8 cellular contexts compared by ENCODE assay signal in the genomic region with DNA sequence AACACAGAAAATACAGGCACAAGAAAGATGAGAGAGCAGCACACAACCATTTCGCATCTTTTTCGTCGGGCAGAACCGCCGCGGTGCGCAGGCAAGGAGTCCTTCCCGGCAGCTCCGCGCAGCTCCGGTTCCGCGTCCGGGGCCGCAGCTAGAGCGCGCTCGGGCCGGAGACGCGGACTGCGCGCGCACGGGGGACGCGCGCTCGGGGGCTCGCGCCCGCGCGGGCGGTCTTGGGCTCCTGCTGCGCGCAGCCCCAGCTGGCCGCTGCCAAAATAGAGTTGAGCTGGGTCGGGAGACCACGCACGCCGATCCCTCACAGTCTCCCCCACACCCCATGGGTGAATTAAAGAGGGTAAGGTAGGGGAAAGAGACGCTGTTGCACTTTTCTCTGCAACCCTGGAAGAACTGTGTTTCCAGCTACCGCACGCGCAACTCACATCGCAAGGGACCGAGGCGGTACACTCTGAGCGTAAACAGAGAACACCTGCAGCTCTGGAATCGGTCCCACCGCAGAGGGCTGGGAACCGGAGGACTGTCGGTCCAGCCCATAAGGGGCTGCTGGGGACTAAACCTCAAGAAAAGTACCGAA. TPM values are rescaled to one million over a fixed set of nuclear protein-coding genes. Genes with fewer than 3 reads are reported as not detected.
DNase-seq lines count a peak whose midpoint lies in the region; ATAC-seq, FAIRE-seq and TF ChIP-seq lines count a peak whose summit lies in the region.

No MANE protein-coding gene starts in this region.

- H3K27ac ChIP-seq in HUES64 (ENCODE audit: low read depth, low read length): no peak overlapping the region

- peaks cover 18% of the 10 kb centered on the region for H3K4me1 ChIP-seq in HUES64 (ENCODE audit: insufficient read depth, low read length)

- H3K36me3 ChIP-seq in HUES64 (ENCODE audit: insufficient read depth, low read length): no peaks in the 10 kb centered on the region

- H3K4me3 Mint-ChIP-seq in T-helper 17 cell (peak overlapping the region; percentile 75), neural crest cell (peak overlapping the region; percentile 81)

- ATAC-seq in T-helper 17 cell (peak; percentile 32), GM18498 (IDR thresholded peaks at IDR 0.05; ENCODE audit: unreplicated experiment) (no peak)

- H3K9me3 ChIP-seq in HUES64 (ENCODE audit: insufficient read depth, low read depth, low read length) (no peaks in the 10 kb centered on the region), T-helper 17 cell (ENCODE audit: control insufficient read depth, low read length, poor library complexity, severe bottlenecking) (no peaks in the 10 kb centered on the region)

- DNase-seq in DMS153 (lab: John Stamatoyannopoulos, UW) (peak; percentile 45), T-helper 17 cell (no peak), fibroblast of gingiva (ENCODE audit: low read depth) (peak; percentile 45), neural crest cell (ENCODE audit: low read depth, low spot score) (no peak), urothelium cell line (ENCODE audit: low spot score) (no peak), GM19238 (ENCODE audit: insufficient read length, low spot score) (no peak)

- H3K4me1 Mint-ChIP-seq in T-helper 17 cell (peaks cover 5% of the 10 kb centered on the region), neural crest cell (peaks cover 5% of the 10 kb centered on the region)

- H3K9me3 Mint-ChIP-seq in neural crest cell: no peaks in the 10 kb centered on the region

- H3K27me3 ChIP-seq in HUES64 (ENCODE audit: insufficient read depth, low read length): peaks cover 65% of the 10 kb centered on the region

- peak overlapping the region; percentile 31 for H3K9ac ChIP-seq in HUES64 (ENCODE audit: low read depth, low read length)

- no peaks in the 10 kb centered on the region for H3K36me3 Mint-ChIP-seq in T-helper 17 cell (ENCODE audit: low read depth)
- no peaks in the 10 kb centered on the region for H3K36me3 Mint-ChIP-seq in neural crest cell (ENCODE audit: low read depth)

- FAIRE-seq in urothelium cell line (lab: Jason Lieb, UNC): no peak

- TF ChIP-seq CTCF in neural crest cell (conservative IDR thresholded peaks at IDR 0.05): no peak

- H3K4me3 ChIP-seq in HUES64 (ENCODE audit: low read length): peak overlapping the region; percentile 79

- WGBS in HUES64: under 1% methylated on average over 48 of the region's 55 CpGs

- H3K27ac Mint-ChIP-seq in T-helper 17 cell (no peak overlapping the region), neural crest cell (ENCODE audit: unreplicated experiment) (no peak overlapping the region)

- H3K27me3 Mint-ChIP-seq in T-helper 17 cell: peaks cover 41% of the 10 kb centered on the region
- H3K27me3 Mint-ChIP-seq in neural crest cell (ENCODE audit: low read depth): peaks cover 64% of the 10 kb centered on the region

RNA-seq across cellular contexts. Expression of a gene that starts 1.6 kb away (rescaled TPM):
- 7.2 TPM for polyA plus RNA-seq in HUES64 (2013, experiment 1 of 2)
- polyA plus RNA-seq in HUES64 (2013, experiment 2 of 2): 6.9 TPM
- total RNA-seq in T-helper 17 cell: not detected
- total RNA-seq in neural crest cell: not detected in 2 replicates

Comparison
In these comparisons a context has a peak if more than half of its experiments do, and no peak if none do; other contexts are left out.
1. DNase-seq: peak in DMS153 (single experiment) and fibroblast of gingiva (single experiment); none in T-helper 17 cell (0 of 3), neural crest cell (single experiment), urothelium cell line (single experiment) and GM19238 (single experiment).